Comparison of ENCODE assay signal across 1 cellular context in the genomic region with DNA sequence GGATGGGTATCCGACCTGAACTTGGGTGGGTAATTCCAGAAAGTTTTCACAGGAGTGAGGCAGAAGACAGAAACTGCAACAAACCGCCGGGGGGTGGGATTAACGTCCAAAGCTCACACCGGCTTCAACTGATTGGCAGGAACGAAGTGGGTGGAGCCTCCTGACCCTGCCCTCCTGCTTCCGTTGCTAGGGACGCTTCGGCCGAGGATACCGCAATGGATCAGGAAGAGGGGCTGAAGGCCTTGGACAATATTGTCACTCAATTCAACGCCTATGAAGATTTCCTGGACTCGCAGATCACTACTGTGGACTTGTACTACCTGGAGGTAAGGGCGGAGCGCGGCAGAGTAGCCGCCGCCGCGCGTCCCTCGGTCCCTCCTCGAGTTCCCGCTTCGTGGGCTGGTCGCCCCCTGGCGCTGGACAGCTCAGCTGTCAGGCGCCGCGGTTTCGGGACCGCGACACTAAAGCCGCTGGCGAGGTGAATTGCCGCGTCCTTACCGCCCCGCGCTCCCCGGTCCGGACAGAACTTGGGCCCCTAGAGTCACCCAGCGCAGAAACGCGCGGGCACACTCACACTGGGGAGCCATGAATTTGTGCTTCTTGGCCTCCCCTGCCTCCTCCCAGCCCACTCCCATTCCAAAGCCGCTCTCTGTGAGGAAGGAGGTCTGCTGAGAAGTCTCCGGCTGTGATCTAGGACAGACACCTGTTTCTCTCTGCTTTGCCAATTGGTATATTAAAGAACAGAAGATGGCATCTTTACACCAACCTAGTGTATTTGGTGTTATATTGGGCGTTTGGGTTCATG.
TF ChIP-seq lines count a peak whose summit lies in the region.

A gene (plus strand): TSS at position 177 of the 805 bp plus-strand sequence.

TF ChIP-seq in HEK293, 187 proteins besides CTCF, POLR2A, EP300 and RAD21 (continued from another document):
- TF ChIP-seq, protein P1, sequence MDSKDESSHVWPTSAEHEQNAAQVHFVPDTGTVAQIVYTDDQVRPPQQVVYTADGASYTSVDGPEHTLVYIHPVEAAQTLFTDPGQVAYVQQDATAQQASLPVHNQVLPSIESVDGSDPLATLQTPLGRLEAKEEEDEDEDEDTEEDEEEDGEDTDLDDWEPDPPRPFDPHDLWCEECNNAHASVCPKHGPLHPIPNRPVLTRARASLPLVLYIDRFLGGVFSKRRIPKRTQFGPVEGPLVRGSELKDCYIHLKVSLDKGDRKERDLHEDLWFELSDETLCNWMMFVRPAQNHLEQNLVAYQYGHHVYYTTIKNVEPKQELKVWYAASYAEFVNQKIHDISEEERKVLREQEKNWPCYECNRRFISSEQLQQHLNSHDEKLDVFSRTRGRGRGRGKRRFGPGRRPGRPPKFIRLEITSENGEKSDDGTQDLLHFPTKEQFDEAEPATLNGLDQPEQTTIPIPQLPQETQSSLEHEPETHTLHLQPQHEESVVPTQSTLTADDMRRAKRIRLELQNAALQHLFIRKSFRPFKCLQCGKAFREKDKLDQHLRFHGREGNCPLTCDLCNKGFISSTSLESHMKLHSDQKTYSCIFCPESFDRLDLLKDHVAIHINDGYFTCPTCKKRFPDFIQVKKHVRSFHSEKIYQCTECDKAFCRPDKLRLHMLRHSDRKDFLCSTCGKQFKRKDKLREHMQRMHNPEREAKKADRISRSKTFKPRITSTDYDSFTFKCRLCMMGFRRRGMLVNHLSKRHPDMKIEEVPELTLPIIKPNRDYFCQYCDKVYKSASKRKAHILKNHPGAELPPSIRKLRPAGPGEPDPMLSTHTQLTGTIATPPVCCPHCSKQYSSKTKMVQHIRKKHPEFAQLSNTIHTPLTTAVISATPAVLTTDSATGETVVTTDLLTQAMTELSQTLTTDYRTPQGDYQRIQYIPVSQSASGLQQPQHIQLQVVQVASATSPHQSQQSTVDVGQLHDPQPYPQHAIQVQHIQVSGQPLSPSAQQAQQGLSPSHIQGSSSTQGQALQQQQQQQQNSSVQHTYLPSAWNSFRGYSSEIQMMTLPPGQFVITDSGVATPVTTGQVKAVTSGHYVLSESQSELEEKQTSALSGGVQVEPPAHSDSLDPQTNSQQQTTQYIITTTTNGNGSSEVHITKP (tag by site-specific recombination; IDR thresholded peaks at IDR 0.05): peak; percentile 61
- TF ChIP-seq, protein P2, sequence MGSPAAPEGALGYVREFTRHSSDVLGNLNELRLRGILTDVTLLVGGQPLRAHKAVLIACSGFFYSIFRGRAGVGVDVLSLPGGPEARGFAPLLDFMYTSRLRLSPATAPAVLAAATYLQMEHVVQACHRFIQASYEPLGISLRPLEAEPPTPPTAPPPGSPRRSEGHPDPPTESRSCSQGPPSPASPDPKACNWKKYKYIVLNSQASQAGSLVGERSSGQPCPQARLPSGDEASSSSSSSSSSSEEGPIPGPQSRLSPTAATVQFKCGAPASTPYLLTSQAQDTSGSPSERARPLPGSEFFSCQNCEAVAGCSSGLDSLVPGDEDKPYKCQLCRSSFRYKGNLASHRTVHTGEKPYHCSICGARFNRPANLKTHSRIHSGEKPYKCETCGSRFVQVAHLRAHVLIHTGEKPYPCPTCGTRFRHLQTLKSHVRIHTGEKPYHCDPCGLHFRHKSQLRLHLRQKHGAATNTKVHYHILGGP (tag by site-specific recombination; IDR thresholded peaks at IDR 0.05): no peak
- TF ChIP-seq SCRT2 (tag by site-specific recombination; IDR thresholded peaks at IDR 0.05) (peak; percentile 93), ZNF133 (tag by site-specific recombination; IDR thresholded peaks at IDR 0.05) (no peak), WT1 (tag by site-specific recombination; IDR thresholded peaks at IDR 0.05) (no peak), ZNF501 (tag by site-specific recombination; IDR thresholded peaks at IDR 0.05) (peak; percentile 60; the same call in 1 of the 2 replicates), IKZF3 (tag by site-specific recombination; IDR thresholded peaks at IDR 0.05) (0 out of 2 replicates have a peak, but pooled peaks have one; percentile 22), ZNF391 (tag by site-specific recombination; IDR thresholded peaks at IDR 0.05; ENCODE audit: borderline replicate concordance, low read depth) (peak; percentile 49; the same call in 1 of the 2 replicates), GLIS2 (tag by site-specific recombination; IDR thresholded peaks at IDR 0.05) (peak; percentile 65), ZBTB48 (tag by site-specific recombination; IDR thresholded peaks at IDR 0.05) (peak; percentile 32; the same call in 1 of the 2 replicates), YY2 (tag by site-specific recombination; IDR thresholded peaks at IDR 0.05) (no peak), ZNF623 (tag by site-specific recombination; IDR thresholded peaks at IDR 0.05) (no peak), ZNF776 (tag by site-specific recombination; IDR thresholded peaks at IDR 0.05; ENCODE audit: borderline replicate concordance) (no peak), KLF16 (tag by site-specific recombination; IDR thresholded peaks at IDR 0.05) (no peak), FEZF1 (tag by site-specific recombination; IDR thresholded peaks at IDR 0.05) (no peak), SP3 (tag by site-specific recombination; IDR thresholded peaks at IDR 0.05) (peak; percentile 63), ZNF175 (tag by site-specific recombination; IDR thresholded peaks at IDR 0.05) (no peak), ZBTB17 (tag by site-specific recombination; IDR thresholded peaks at IDR 0.05) (peak; percentile 68), KLF9 (tag by site-specific recombination; IDR thresholded peaks at IDR 0.05; ENCODE audit: low read depth) (0 out of 2 replicates have a peak, but pooled peaks have one; percentile 12), ZEB2 (tag by site-specific recombination; IDR thresholded peaks at IDR 0.05) (peak; percentile 48), GLIS1 (tag by site-specific recombination; IDR thresholded peaks at IDR 0.05) (no peak), ZNF37A (tag by site-specific recombination; IDR thresholded peaks at IDR 0.05) (no peak), ZNF548 (tag by site-specific recombination; IDR thresholded peaks at IDR 0.05) (no peak)
- TF ChIP-seq, protein P3, sequence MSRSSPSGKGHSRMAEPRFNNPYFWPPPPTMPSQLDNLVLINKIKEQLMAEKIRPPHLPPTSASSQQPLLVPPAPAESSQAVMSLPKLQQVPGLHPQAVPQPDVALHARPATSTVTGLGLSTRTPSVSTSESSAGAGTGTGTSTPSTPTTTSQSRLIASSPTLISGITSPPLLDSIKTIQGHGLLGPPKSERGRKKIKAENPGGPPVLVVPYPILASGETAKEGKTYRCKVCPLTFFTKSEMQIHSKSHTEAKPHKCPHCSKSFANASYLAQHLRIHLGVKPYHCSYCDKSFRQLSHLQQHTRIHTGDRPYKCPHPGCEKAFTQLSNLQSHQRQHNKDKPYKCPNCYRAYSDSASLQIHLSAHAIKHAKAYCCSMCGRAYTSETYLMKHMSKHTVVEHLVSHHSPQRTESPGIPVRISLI (tag by site-specific recombination; IDR thresholded peaks at IDR 0.05): no peak
TF ChIP-seq in HEK293: peak in this region for 24.
